Comparison of ENCODE assay signal across 15 cellular contexts in the genomic region with DNA sequence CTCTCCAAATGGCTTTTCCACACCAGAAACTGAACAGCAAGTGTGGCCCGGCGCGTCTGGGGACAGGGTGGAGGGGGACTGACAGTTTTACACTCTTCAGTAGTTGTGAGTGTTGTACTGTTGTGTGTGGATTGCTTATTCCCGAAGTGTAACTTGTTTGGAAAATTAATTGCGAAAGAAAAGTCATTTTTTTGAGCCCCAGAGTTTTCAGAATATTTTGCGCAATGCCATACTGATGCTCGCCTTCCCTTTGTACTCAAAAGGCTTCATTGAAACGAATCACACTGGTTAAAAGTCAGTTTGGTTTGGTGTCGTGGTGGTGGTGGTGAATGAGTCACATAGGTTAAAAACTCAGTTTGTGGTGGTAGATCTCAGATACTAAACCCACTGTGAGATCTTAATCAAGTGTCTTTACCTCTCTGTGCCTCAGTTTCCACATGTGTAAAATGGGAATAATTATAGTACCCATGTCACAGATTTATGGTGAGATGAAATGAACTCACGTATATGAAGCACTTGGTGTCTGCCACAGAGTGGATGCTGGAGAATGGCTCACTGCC.
DNase-seq lines count a peak whose midpoint lies in the region; ATAC-seq, FAIRE-seq and TF ChIP-seq lines count a peak whose summit lies in the region.
"Had no signal": no experiment of that assay in that cellular context is flagged by ENCODE, and none has a peak within 500 bp of the region (broad histone marks: within the 10 kb centered on the region; RNA-seq: fewer than 3 reads in every experiment).

No MANE protein-coding gene starts in this region.

- peaks cover 5% of the 10 kb centered on the region for H3K9me3 Mint-ChIP-seq in stimulated activated naive CD8-positive, alpha-beta T cell treated with anti-CD3 and anti-CD28 coated beads, Interleukin-15, Interleukin-2, amounts not matched to agents 100 ng/mL and 50 ng/mL, for 24 hours

- CTCF ChIA-PET in mammary epithelial cell (lab: Charles Lee; ENCODE audit: low non-redundant PET): no interaction called here

- no TSS peak for BruUV-seq in mammary epithelial cell (replicated peaks; lab: Mats Ljungman, UMichigan)

- intact Hi-C loops in mammary epithelial cell (cut with micrococcal nuclease) (loop anchor here (2.0 to 10.0 kb wide), 2 partner anchors 105 to 189 kb away; no protein-coding TSS in a partner anchor), heart left ventricle (cut with DNase I) (no loop called here)

- TF ChIP-seq POLR2A in heart left ventricle (IDR thresholded peaks at IDR 0.05): no peak

- H3K36me3 Mint-ChIP-seq in stimulated activated naive CD8-positive, alpha-beta T cell treated with anti-CD3 and anti-CD28 coated beads, Interleukin-15, Interleukin-2, amounts not matched to agents 100 ng/mL and 50 ng/mL, for 24 hours (ENCODE audit: low read depth): peaks cover 6% of the 10 kb centered on the region

- no peak for ATAC-seq in GM18858 (IDR thresholded peaks at IDR 0.05; ENCODE audit: unreplicated experiment)
- ATAC-seq in heart left ventricle: no peak
- ATAC-seq: left colon; naive thymus-derived CD4-positive, alpha-beta T cell had no signal

- H3K36me3 ChIP-seq in mammary epithelial cell (ENCODE audit: insufficient read depth, low read length) (no peaks in the 10 kb centered on the region), heart left ventricle (no peaks in the 10 kb centered on the region)
- H3K36me3 ChIP-seq: right atrium auricular region had no signal

- H3K27me3 Mint-ChIP-seq in stimulated activated naive CD8-positive, alpha-beta T cell treated with anti-CD3 and anti-CD28 coated beads, Interleukin-15, Interleukin-2, amounts not matched to agents 100 ng/mL and 50 ng/mL, for 24 hours: peaks cover 8% of the 10 kb centered on the region

- TF ChIP-seq CTCF in mammary epithelial cell (conservative IDR thresholded peaks at IDR 0.05 in 1 of 2, IDR thresholded peaks at IDR 0.05 in 1 of 2; ENCODE audit: extremely low read depth in 1 of 2, insufficient read depth in 1 of 2, low read depth in 1 of 2, low read length in 2 of 2) (no peak), heart left ventricle (IDR thresholded peaks at IDR 0.05) (no peak)

- H3K4me1 Mint-ChIP-seq in stimulated activated naive CD8-positive, alpha-beta T cell treated with anti-CD3 and anti-CD28 coated beads, Interleukin-15, Interleukin-2, amounts not matched to agents 100 ng/mL and 50 ng/mL, for 24 hours (ENCODE audit: low read depth): peaks cover 66% of the 10 kb centered on the region

- in situ Hi-C loops in mammary epithelial cell (cut with MboI; ENCODE audit: low sequenced_read_pairs in 2 of 2): loop anchor here in 1 of 2 donors (5.0 kb wide), 1 partner anchor 94 kb away; no protein-coding TSS in a partner anchor

- peak overlapping the region; percentile 81 for H3K27ac Mint-ChIP-seq in stimulated activated naive CD8-positive, alpha-beta T cell treated with anti-CD3 and anti-CD28 coated beads, Interleukin-15, Interleukin-2, amounts not matched to agents 100 ng/mL and 50 ng/mL, for 24 hours

- peak; percentile 76 for FAIRE-seq in RCC 7860 (lab: Jason Lieb, UNC)
- FAIRE-seq: GM12892 had no signal

- no peak overlapping the region for H2AFZ ChIP-seq in mammary epithelial cell (ENCODE audit: low read depth, low read length)

- H3K79me2 ChIP-seq in mammary epithelial cell (ENCODE audit: insufficient read depth, low read length): no peaks in the 10 kb centered on the region

- H3K4me2 ChIP-seq in mammary epithelial cell (ENCODE audit: insufficient read depth, low read depth, low read length): no peak overlapping the region

- no peaks in the 10 kb centered on the region for H3K9me3 ChIP-seq in mammary epithelial cell (replicated peaks; ENCODE audit: insufficient read depth, low read length)
- no peaks in the 10 kb centered on the region for H3K9me3 ChIP-seq in heart left ventricle
- H3K9me3 ChIP-seq: right atrium auricular region had no signal

- peak; percentile 55 for DNase-seq in stimulated activated CD4-positive, alpha-beta T cell treated with anti-CD3 and anti-CD28 coated beads, Interleukin-15, amount 100 ng/mL, for 24 hours
- no peak for DNase-seq in stimulated activated CD4-positive, alpha-beta T cell treated with anti-CD3 and anti-CD28 coated beads, Interleukin-12 subunit alpha, Interleukin-12 subunit beta, amount 100 ng/mL, for 4 hours
- DNase-seq in RCC 7860 (ENCODE audit: low spot score) (peak; percentile 47), mammary epithelial cell (peak; percentile 44), heart left ventricle (no peak), HuH-7 (ENCODE audit: low spot score) (no peak)
- DNase-seq: activated CD4-positive, CD25-positive, alpha-beta regulatory T cell; erythroblast; Karpas-422; left colon had no signal

- 89% methylated on average over 8 of the region's 10 CpGs for WGBS in mammary epithelial cell (ENCODE audit: low coverage, missing lambda C conversion rate)
- WGBS in heart left ventricle, 4 donors: 94 to 96% (median 95%) methylated on average over 10 of the region's 10 CpGs

- no peaks in the 10 kb centered on the region for H4K20me1 ChIP-seq in mammary epithelial cell (ENCODE audit: insufficient read depth, low read length)

- dilution Hi-C loops in mammary epithelial cell (cut with HindIII; ENCODE audit: low sequenced_read_pairs): loop anchor here (10.0 kb wide), 1 partner anchor 49 kb away; no protein-coding TSS in a partner anchor

- H3K4me1 ChIP-seq in mammary epithelial cell (ENCODE audit: insufficient read depth, low read length) (peaks cover 36% of the 10 kb centered on the region), heart left ventricle (peaks cover 0 to 32% (median 0%) of the 10 kb centered on the region in 12 donors)
- H3K4me1 ChIP-seq: right atrium auricular region had no signal

- H3K4me3 ChIP-seq in mammary epithelial cell (replicated peaks in 1 of 3; ENCODE audit: insufficient read depth in 1 of 3, low read depth in 2 of 3, low read length in 3 of 3): no peak overlapping the region
- H3K4me3 ChIP-seq in heart left ventricle: no peak overlapping the region
- H3K4me3 ChIP-seq: right atrium auricular region had no signal

- peak overlapping the region; percentile 29 for H3K4me3 Mint-ChIP-seq in stimulated activated naive CD8-positive, alpha-beta T cell treated with anti-CD3 and anti-CD28 coated beads, Interleukin-15, Interleukin-2, amounts not matched to agents 100 ng/mL and 50 ng/mL, for 24 hours
- H3K4me3 Mint-ChIP-seq: naive thymus-derived CD4-positive, alpha-beta T cell had no signal

- H3K27me3 ChIP-seq in mammary epithelial cell (ENCODE audit: insufficient read depth, low read length) (no peaks in the 10 kb centered on the region), heart left ventricle (no peaks in the 10 kb centered on the region)
- H3K27me3 ChIP-seq: right atrium auricular region had no signal

- H3K27ac ChIP-seq in mammary epithelial cell (ENCODE audit: insufficient read depth, low read depth, low read length) (no peak overlapping the region), heart left ventricle (no peak overlapping the region)
- H3K27ac ChIP-seq: right atrium auricular region had no signal

- H3K9ac ChIP-seq in mammary epithelial cell (ENCODE audit: insufficient read depth, low read length): no peak overlapping the region

Comparison
In these comparisons a context has a peak if more than half of its experiments do, and no peak if none do; other contexts are left out.
1. DNase-seq: peak in stimulated activated CD4-positive, alpha-beta T cell treated with anti-CD3 and anti-CD28 coated beads, Interleukin-15, amount 100 ng/mL, for 24 hours (single experiment), RCC 7860 (single experiment) and mammary epithelial cell (single experiment); none in stimulated activated CD4-positive, alpha-beta T cell treated with anti-CD3 and anti-CD28 coated beads, Interleukin-12 subunit alpha, Interleukin-12 subunit beta, amount 100 ng/mL, for 4 hours (single experiment), heart left ventricle (0 of 5) and HuH-7 (single experiment).